In genomic region chr7:80565554-80565953, GRCh38 we compare ENCODE assay signal across 9 cellular contexts. TPM values are rescaled to one million over a fixed set of nuclear protein-coding genes. Genes with fewer than 3 reads are reported as not detected.
"Had no signal": no experiment of that assay in that cellular context is flagged by ENCODE, and none has a peak within 500 bp of the region (broad histone marks: within the 10 kb centered on the region; RNA-seq: fewer than 3 reads in every experiment).

No MANE protein-coding gene starts in this region.

- H3K4me3 ChIP-seq: GM23248, HAP-1, K562 had no signal

- H3K27ac Mint-ChIP-seq: HFFc6 had no signal

- H3K4me1 ChIP-seq: HAP-1 had no signal

- DNase-seq: GM23248, GOT3, H7, HFFc6, IMR-90 had no signal

- H3K9ac ChIP-seq: GM23248 had no signal

- ATAC-seq: HCT116, K562 had no signal

- H3K36me3 ChIP-seq: HAP-1 had no signal

- H3K27ac ChIP-seq: GM23248 had no signal

- H3K4me3 Mint-ChIP-seq: HFFc6 had no signal

- H2AFZ ChIP-seq: GM23248 had no signal

RNA-seq across cellular contexts. Expression of gene GNAT3, which starts 53.7 kb away (rescaled TPM):
- total RNA-seq: GM23248, H7, HT-29, IMR-90, K562 had no signal
- polyA plus RNA-seq: GM23248, IMR-90, K562 had no signal
